In the genomic region with DNA sequence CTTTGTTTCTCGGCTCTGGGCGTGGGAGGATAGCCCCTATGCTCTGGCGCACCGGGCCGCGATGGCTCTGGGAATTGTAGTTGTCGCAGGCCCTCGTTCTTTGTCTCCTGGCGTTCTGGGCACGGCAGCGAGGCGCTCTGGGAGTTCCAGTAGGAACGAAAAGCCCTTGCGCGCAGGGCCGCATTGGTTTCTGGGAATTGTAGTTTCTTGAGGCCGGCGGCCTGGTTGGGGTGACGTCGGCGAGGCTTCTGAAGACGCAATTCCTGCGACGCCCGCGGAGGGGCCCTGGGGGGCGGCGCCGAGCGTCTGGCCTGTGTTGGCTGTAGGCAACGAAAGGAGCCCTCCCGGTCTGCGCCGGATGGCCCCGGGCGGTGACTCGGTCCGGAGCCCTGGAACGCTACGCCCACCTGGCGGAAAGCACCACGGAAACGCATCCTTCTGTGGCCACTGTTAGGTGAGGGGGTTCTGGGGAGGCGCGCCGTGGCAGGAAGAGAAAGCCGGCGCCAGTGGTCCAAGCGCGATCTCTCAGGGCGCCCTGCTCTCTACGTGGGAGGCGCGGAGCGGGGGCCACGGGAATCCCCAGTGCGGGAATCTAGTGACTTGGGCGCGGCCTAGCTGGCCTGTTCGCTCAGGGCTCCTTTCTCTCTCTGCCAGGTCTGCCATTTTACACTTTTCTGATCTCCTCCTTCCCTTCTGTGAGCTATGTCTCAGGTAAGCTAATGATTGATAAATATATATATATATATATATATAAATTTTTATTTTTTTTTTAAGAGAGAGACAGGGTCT, we compare ENCODE assay signal across 1 cellular context.
TF ChIP-seq lines count a peak whose summit lies in the region.

Gene ZNF140 (plus strand): TSS at position 305 of the 789 bp plus-strand sequence. CDS start 398 bp downstream, at position 703.

TF ChIP-seq in K562, 482 proteins besides CTCF, POLR2A, EP300 and RAD21 (continued from another document and continues in another):
- 0 out of 2 replicates have a peak, but pooled peaks have one; percentile 23 for TF ChIP-seq FOXM1 (IDR thresholded peaks at IDR 0.05; ENCODE audit: low read depth)
- TF ChIP-seq FOXM1 (CRISPR knock-in tag; IDR thresholded peaks at IDR 0.05; ENCODE audit: low read depth): no peak
- peak; percentile 89 for TF ChIP-seq ATF7 (IDR thresholded peaks at IDR 0.05)
- TF ChIP-seq EP400 (IDR thresholded peaks at IDR 0.05): peak; percentile 73
- TF ChIP-seq, protein P1, sequence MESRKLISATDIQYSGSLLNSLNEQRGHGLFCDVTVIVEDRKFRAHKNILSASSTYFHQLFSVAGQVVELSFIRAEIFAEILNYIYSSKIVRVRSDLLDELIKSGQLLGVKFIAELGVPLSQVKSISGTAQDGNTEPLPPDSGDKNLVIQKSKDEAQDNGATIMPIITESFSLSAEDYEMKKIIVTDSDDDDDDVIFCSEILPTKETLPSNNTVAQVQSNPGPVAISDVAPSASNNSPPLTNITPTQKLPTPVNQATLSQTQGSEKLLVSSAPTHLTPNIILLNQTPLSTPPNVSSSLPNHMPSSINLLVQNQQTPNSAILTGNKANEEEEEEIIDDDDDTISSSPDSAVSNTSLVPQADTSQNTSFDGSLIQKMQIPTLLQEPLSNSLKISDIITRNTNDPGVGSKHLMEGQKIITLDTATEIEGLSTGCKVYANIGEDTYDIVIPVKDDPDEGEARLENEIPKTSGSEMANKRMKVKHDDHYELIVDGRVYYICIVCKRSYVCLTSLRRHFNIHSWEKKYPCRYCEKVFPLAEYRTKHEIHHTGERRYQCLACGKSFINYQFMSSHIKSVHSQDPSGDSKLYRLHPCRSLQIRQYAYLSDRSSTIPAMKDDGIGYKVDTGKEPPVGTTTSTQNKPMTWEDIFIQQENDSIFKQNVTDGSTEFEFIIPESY (CRISPR knock-in tag; IDR thresholded peaks at IDR 0.05): 0 out of 2 replicates have a peak, but pooled peaks have one; percentile 11
- TF ChIP-seq CHD1 (IDR thresholded peaks at IDR 0.05; ENCODE audit: low read length): no peak
- no peak for TF ChIP-seq BMI1 (IDR thresholded peaks at IDR 0.05; ENCODE audit: low read length)
- TF ChIP-seq NFIC (IDR thresholded peaks at IDR 0.05): peak; percentile 32; the same call in 1 of the 2 replicates
- peak; percentile 22; the same call in 1 of the 2 replicates for TF ChIP-seq ZNF431 (CRISPR knock-in tag; IDR thresholded peaks at IDR 0.05)
- TF ChIP-seq TCF7L2 (IDR thresholded peaks at IDR 0.05; ENCODE audit: low read depth, low read length): no peak; the same call in 1 of the 2 replicates
- no peak for TF ChIP-seq ZKSCAN8 (CRISPR knock-in tag; IDR thresholded peaks at IDR 0.05)
- peak; percentile 60; the same call in 1 of the 2 replicates for TF ChIP-seq MTA3 (IDR thresholded peaks at IDR 0.05; ENCODE audit: borderline replicate concordance)
- TF ChIP-seq, protein P2, sequence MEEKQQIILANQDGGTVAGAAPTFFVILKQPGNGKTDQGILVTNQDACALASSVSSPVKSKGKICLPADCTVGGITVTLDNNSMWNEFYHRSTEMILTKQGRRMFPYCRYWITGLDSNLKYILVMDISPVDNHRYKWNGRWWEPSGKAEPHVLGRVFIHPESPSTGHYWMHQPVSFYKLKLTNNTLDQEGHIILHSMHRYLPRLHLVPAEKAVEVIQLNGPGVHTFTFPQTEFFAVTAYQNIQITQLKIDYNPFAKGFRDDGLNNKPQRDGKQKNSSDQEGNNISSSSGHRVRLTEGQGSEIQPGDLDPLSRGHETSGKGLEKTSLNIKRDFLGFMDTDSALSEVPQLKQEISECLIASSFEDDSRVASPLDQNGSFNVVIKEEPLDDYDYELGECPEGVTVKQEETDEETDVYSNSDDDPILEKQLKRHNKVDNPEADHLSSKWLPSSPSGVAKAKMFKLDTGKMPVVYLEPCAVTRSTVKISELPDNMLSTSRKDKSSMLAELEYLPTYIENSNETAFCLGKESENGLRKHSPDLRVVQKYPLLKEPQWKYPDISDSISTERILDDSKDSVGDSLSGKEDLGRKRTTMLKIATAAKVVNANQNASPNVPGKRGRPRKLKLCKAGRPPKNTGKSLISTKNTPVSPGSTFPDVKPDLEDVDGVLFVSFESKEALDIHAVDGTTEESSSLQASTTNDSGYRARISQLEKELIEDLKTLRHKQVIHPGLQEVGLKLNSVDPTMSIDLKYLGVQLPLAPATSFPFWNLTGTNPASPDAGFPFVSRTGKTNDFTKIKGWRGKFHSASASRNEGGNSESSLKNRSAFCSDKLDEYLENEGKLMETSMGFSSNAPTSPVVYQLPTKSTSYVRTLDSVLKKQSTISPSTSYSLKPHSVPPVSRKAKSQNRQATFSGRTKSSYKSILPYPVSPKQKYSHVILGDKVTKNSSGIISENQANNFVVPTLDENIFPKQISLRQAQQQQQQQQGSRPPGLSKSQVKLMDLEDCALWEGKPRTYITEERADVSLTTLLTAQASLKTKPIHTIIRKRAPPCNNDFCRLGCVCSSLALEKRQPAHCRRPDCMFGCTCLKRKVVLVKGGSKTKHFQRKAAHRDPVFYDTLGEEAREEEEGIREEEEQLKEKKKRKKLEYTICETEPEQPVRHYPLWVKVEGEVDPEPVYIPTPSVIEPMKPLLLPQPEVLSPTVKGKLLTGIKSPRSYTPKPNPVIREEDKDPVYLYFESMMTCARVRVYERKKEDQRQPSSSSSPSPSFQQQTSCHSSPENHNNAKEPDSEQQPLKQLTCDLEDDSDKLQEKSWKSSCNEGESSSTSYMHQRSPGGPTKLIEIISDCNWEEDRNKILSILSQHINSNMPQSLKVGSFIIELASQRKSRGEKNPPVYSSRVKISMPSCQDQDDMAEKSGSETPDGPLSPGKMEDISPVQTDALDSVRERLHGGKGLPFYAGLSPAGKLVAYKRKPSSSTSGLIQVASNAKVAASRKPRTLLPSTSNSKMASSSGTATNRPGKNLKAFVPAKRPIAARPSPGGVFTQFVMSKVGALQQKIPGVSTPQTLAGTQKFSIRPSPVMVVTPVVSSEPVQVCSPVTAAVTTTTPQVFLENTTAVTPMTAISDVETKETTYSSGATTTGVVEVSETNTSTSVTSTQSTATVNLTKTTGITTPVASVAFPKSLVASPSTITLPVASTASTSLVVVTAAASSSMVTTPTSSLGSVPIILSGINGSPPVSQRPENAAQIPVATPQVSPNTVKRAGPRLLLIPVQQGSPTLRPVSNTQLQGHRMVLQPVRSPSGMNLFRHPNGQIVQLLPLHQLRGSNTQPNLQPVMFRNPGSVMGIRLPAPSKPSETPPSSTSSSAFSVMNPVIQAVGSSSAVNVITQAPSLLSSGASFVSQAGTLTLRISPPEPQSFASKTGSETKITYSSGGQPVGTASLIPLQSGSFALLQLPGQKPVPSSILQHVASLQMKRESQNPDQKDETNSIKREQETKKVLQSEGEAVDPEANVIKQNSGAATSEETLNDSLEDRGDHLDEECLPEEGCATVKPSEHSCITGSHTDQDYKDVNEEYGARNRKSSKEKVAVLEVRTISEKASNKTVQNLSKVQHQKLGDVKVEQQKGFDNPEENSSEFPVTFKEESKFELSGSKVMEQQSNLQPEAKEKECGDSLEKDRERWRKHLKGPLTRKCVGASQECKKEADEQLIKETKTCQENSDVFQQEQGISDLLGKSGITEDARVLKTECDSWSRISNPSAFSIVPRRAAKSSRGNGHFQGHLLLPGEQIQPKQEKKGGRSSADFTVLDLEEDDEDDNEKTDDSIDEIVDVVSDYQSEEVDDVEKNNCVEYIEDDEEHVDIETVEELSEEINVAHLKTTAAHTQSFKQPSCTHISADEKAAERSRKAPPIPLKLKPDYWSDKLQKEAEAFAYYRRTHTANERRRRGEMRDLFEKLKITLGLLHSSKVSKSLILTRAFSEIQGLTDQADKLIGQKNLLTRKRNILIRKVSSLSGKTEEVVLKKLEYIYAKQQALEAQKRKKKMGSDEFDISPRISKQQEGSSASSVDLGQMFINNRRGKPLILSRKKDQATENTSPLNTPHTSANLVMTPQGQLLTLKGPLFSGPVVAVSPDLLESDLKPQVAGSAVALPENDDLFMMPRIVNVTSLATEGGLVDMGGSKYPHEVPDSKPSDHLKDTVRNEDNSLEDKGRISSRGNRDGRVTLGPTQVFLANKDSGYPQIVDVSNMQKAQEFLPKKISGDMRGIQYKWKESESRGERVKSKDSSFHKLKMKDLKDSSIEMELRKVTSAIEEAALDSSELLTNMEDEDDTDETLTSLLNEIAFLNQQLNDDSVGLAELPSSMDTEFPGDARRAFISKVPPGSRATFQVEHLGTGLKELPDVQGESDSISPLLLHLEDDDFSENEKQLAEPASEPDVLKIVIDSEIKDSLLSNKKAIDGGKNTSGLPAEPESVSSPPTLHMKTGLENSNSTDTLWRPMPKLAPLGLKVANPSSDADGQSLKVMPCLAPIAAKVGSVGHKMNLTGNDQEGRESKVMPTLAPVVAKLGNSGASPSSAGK (IDR thresholded peaks at IDR 0.05): peak; percentile 57; the same call in 1 of the 2 replicates
- TF ChIP-seq CREB3L1 (IDR thresholded peaks at IDR 0.05; ENCODE audit: borderline replicate concordance, low read depth): peak; percentile 80
- TF ChIP-seq TAF1 (IDR thresholded peaks at IDR 0.05; ENCODE audit: control insufficient read depth, extremely low read depth, insufficient read depth, low read length, severe bottlenecking): peak; percentile 36
- TF ChIP-seq SP1 (CRISPR knock-in tag; IDR thresholded peaks at IDR 0.05): peak; percentile 51; the same call in 1 of the 2 replicates
- TF ChIP-seq NEUROD1 (IDR thresholded peaks at IDR 0.05; ENCODE audit: borderline replicate concordance, low read depth, low read length, partially characterized antibody): peak; percentile 6
- no peak for TF ChIP-seq ZNF699 (CRISPR knock-in tag; IDR thresholded peaks at IDR 0.05; ENCODE audit: insufficient replicate concordance)
- no peak for TF ChIP-seq TRIM28 (IDR thresholded peaks at IDR 0.05)
- TF ChIP-seq RBM22 (IDR thresholded peaks at IDR 0.05; ENCODE audit: low read depth, low read length, poor library complexity, severe bottlenecking): peak; percentile 25
- TF ChIP-seq CTBP1 (IDR thresholded peaks at IDR 0.05; ENCODE audit: borderline replicate concordance): peak; percentile 51; the same call in 1 of the 2 replicates
- TF ChIP-seq NBN (IDR thresholded peaks at IDR 0.05; ENCODE audit: low read depth): peak; percentile 27; the same call in 1 of the 2 replicates
- TF ChIP-seq HLTF (IDR thresholded peaks at IDR 0.05): no peak
- TF ChIP-seq VEZF1 (CRISPR knock-in tag; IDR thresholded peaks at IDR 0.05): peak; percentile 81
- peak; percentile 76 for TF ChIP-seq ZNF175 (CRISPR knock-in tag; IDR thresholded peaks at IDR 0.05; ENCODE audit: low read depth)
- no peak for TF ChIP-seq FOXA3 (CRISPR knock-in tag; conservative IDR thresholded peaks at IDR 0.05 in 1 of 2, IDR thresholded peaks at IDR 0.05 in 1 of 2)
- peak; percentile 40; the same call in 1 of the 2 replicates for TF ChIP-seq HDAC2 (IDR thresholded peaks at IDR 0.05)
- TF ChIP-seq CXXC5 (CRISPR knock-in tag; IDR thresholded peaks at IDR 0.05): peak; percentile 72
- TF ChIP-seq CREM (IDR thresholded peaks at IDR 0.05; ENCODE audit: low read depth): peak; percentile 96
- no peak for TF ChIP-seq MBD1 (CRISPR knock-in tag; IDR thresholded peaks at IDR 0.05)
- TF ChIP-seq KAT2B (IDR thresholded peaks at IDR 0.05; ENCODE audit: low read depth, low read length): no peak
- no peak for TF ChIP-seq RFX5 (IDR thresholded peaks at IDR 0.05; ENCODE audit: low read depth, low read length)
- peak; percentile 92; the same call in 1 of the 2 replicates for TF ChIP-seq ZBTB7A (IDR thresholded peaks at IDR 0.05; ENCODE audit: borderline replicate concordance, control insufficient read depth, low read depth, low read length)
- TF ChIP-seq NFRKB (IDR thresholded peaks at IDR 0.05; ENCODE audit: low read depth): peak; percentile 2; the same call in 1 of the 2 replicates
- TF ChIP-seq, protein P3, sequence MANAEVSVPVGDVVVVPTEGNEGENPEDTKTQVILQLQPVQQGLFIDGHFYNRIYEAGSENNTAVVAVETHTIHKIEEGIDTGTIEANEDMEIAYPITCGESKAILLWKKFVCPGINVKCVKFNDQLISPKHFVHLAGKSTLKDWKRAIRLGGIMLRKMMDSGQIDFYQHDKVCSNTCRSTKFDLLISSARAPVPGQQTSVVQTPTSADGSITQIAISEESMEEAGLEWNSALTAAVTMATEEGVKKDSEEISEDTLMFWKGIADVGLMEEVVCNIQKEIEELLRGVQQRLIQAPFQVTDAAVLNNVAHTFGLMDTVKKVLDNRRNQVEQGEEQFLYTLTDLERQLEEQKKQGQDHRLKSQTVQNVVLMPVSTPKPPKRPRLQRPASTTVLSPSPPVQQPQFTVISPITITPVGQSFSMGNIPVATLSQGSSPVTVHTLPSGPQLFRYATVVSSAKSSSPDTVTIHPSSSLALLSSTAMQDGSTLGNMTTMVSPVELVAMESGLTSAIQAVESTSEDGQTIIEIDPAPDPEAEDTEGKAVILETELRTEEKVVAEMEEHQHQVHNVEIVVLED (CRISPR knock-in tag; IDR thresholded peaks at IDR 0.05): peak; percentile 63
- no peak; the same call in 1 of the 2 replicates for TF ChIP-seq ZNF24 (IDR thresholded peaks at IDR 0.05)
- peak; percentile 69 for TF ChIP-seq EGR1 (conservative IDR thresholded peaks at IDR 0.05)
- no peak for TF ChIP-seq PHB (CRISPR knock-in tag; IDR thresholded peaks at IDR 0.05)
- TF ChIP-seq STAT5A (IDR thresholded peaks at IDR 0.05; ENCODE audit: borderline replicate concordance, low read length): no peak
- no peak for TF ChIP-seq SLC30A9 (CRISPR knock-in tag; IDR thresholded peaks at IDR 0.05)
